In the genomic region with DNA sequence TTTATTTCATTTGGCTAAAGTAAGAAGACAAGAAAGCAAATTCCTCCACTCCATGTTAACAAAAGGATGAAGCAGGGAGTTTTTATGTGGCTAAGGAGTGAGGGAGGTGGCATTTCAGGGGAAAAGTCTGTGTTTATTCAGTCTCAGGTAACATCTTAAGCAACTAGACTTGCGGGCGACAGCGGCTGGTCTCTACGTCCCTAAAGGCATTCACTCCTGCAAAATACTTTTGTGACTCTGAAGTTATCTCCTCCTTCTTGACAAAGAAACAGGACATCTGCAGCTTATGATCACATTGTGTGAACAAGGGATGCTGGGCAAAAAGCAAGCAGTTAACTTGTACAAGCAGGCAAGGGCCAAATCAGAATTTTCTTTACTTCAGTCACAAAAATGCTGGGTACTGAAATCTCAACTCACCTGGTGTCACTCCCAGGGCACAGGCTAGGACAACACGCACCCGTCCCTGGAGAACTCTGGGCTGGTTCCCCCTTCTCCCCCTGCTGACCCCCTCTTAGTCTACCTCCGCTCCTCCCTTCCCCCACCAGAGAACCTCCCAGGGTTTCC, we compare ENCODE assay signal across 25 cellular contexts. TPM values are rescaled to one million over a fixed set of nuclear protein-coding genes. Genes with fewer than 3 reads are reported as not detected.
A peak's percentile ranks its signal among the peaks of the same experiment; 100 is the strongest.
DNase-seq lines count a peak whose midpoint lies in the region; ATAC-seq, FAIRE-seq and TF ChIP-seq lines count a peak whose summit lies in the region.
"Had no signal": no experiment of that assay in that cellular context is flagged by ENCODE, and none has a peak within 500 bp of the region (broad histone marks: within the 10 kb centered on the region; RNA-seq: fewer than 3 reads in every experiment).

No MANE protein-coding gene starts in this region.

- no peak for ATAC-seq in HG03097 (IDR thresholded peaks at IDR 0.05; ENCODE audit: low FRiP score, unreplicated experiment)
- no peak for ATAC-seq in activated T-cell treated with anti-CD3 and anti-CD28 coated beads, Interleukin-2, amount 50 U/mL, for 4 hours

- TF ChIP-seq CTCF in D721Med (IDR thresholded peaks at IDR 0.05; ENCODE audit: insufficient read depth, missing control alignments) = no peak

- H3K4me1 Mint-ChIP-seq in activated naive CD4-positive, alpha-beta T cell treated with anti-CD3 and anti-CD28 coated beads, Interleukin-2, amount 50 U/mL, for 24 hours = peaks cover 10% of the 10 kb centered on the region
- H3K4me1 Mint-ChIP-seq in activated T-cell treated with anti-CD3 and anti-CD28 coated beads, Interleukin-2, amount 50 U/mL, for 4 hours (ENCODE audit: low read depth) = peaks cover 21% of the 10 kb centered on the region

- H3K27ac Mint-ChIP-seq in activated naive CD4-positive, alpha-beta T cell treated with anti-CD3 and anti-CD28 coated beads, Interleukin-2, amount 50 U/mL, for 24 hours = peak overlapping the region; percentile 2
- H3K27ac Mint-ChIP-seq: activated CD4-positive, alpha-beta memory T cell treated with anti-CD3 and anti-CD28 coated beads for 36 hours; activated naive CD8-positive, alpha-beta T cell treated with anti-CD3 and anti-CD28 coated beads, Interleukin-2, amount 10 ng/mL, durations not matched to agents 7 days and 5 days had no signal

- no peak for DNase-seq in activated naive CD4-positive, alpha-beta T cell (lab: John Stamatoyannopoulos, UW)
- DNase-seq in RPMI8226 = peak; percentile 48
- DNase-seq in iPS DF 4.7 (ENCODE audit: extremely low read depth, low spot score) = peak; percentile 5
- no peak for DNase-seq in globus pallidus (ENCODE audit: low spot score)
- no peak for DNase-seq in activated T-cell treated with anti-CD3 and anti-CD28 coated beads, Interleukin-2, amount 50 U/mL, for 4 hours
- no peak for DNase-seq in D721Med (ENCODE audit: insufficient read length, low spot score)
- DNase-seq: activated CD4-positive, alpha-beta memory T cell treated with anti-CD3 and anti-CD28 coated beads for 36 hours; activated CD4-positive, CD25-positive, alpha-beta regulatory T cell; activated CD8-positive, alpha-beta memory T cell treated with anti-CD3 and anti-CD28 coated beads, Interleukin-2, amount 50 U/mL, for 48 hours; activated naive CD8-positive, alpha-beta T cell treated with anti-CD3 and anti-CD28 coated beads, Interleukin-2, amount 10 ng/mL, durations not matched to agents 7 days and 5 days; dermis blood vessel endothelial cell; DMS 273 treated with DMSO at 0.1 percent for 48 hours; GDM1; KG1; MV-4-11; NCI-H1694; T1000 had no signal

- no peaks in the 10 kb centered on the region for H3K9me3 Mint-ChIP-seq in activated naive CD4-positive, alpha-beta T cell treated with anti-CD3 and anti-CD28 coated beads, Interleukin-2, amount 50 U/mL, for 24 hours
- no peaks in the 10 kb centered on the region for H3K9me3 Mint-ChIP-seq in activated T-cell treated with anti-CD3 and anti-CD28 coated beads, Interleukin-2, amount 50 U/mL, for 4 hours
- H3K9me3 Mint-ChIP-seq: activated CD4-positive, alpha-beta memory T cell treated with anti-CD3 and anti-CD28 coated beads for 36 hours; activated naive CD8-positive, alpha-beta T cell treated with anti-CD3 and anti-CD28 coated beads, Interleukin-2, amount 10 ng/mL, durations not matched to agents 7 days and 5 days had no signal

- no peaks in the 10 kb centered on the region for H3K36me3 Mint-ChIP-seq in activated naive CD4-positive, alpha-beta T cell treated with anti-CD3 and anti-CD28 coated beads, Interleukin-2, amount 50 U/mL, for 24 hours
- H3K36me3 Mint-ChIP-seq in activated T-cell treated with anti-CD3 and anti-CD28 coated beads, Interleukin-2, amount 50 U/mL, for 4 hours (ENCODE audit: insufficient read depth) = no peaks in the 10 kb centered on the region
- H3K36me3 Mint-ChIP-seq: activated CD4-positive, alpha-beta memory T cell treated with anti-CD3 and anti-CD28 coated beads for 36 hours; activated naive CD8-positive, alpha-beta T cell treated with anti-CD3 and anti-CD28 coated beads, Interleukin-2, amount 10 ng/mL, durations not matched to agents 7 days and 5 days had no signal

- no peaks in the 10 kb centered on the region for H3K27me3 Mint-ChIP-seq in activated naive CD4-positive, alpha-beta T cell treated with anti-CD3 and anti-CD28 coated beads, Interleukin-2, amount 50 U/mL, for 24 hours
- H3K27me3 Mint-ChIP-seq in activated T-cell treated with anti-CD3 and anti-CD28 coated beads, Interleukin-2, amount 50 U/mL, for 4 hours (ENCODE audit: low read depth) = no peaks in the 10 kb centered on the region
- H3K27me3 Mint-ChIP-seq: activated CD4-positive, alpha-beta memory T cell treated with anti-CD3 and anti-CD28 coated beads for 36 hours had no signal

- no peak overlapping the region for H3K4me3 Mint-ChIP-seq in activated naive CD4-positive, alpha-beta T cell treated with anti-CD3 and anti-CD28 coated beads, Interleukin-2, amount 50 U/mL, for 24 hours
- no peak overlapping the region for H3K4me3 Mint-ChIP-seq in activated T-cell treated with anti-CD3 and anti-CD28 coated beads, Interleukin-2, amount 50 U/mL, for 4 hours
- H3K4me3 Mint-ChIP-seq: activated CD4-positive, alpha-beta memory T cell treated with anti-CD3 and anti-CD28 coated beads for 36 hours; activated naive CD8-positive, alpha-beta T cell treated with anti-CD3 and anti-CD28 coated beads, Interleukin-2, amount 10 ng/mL, durations not matched to agents 7 days and 5 days had no signal

- no peak for FAIRE-seq in D721Med (lab: Jason Lieb, UNC)
- FAIRE-seq: astrocyte, endothelial cell of umbilical vein, urothelium cell line had no signal

RNA-seq across cellular contexts. Expression of gene IGLL5, which starts 38.3 kb away (rescaled TPM):
- total RNA-seq in activated T-cell treated with anti-CD3 and anti-CD28 coated beads, Interleukin-2, amount 50 U/mL, for 4 hours = under 1 TPM in 1 of 3 donors, not detected in 2; 0.79 TPM
- total RNA-seq: A673; activated CD4-positive, alpha-beta memory T cell treated with anti-CD3 and anti-CD28 coated beads for 36 hours; activated naive CD8-positive, alpha-beta T cell treated with anti-CD3 and anti-CD28 coated beads, Interleukin-2, amount 10 ng/mL, durations not matched to agents 7 days and 5 days; astrocyte; dermis blood vessel endothelial cell; endothelial cell of umbilical vein; glomerular endothelial cell; lung microvascular endothelial cell had no signal

Comparison
In these comparisons a context has a peak if more than half of its experiments do, and no peak if none do; other contexts are left out.
1. DNase-seq: peak in RPMI8226 (single experiment) and iPS DF 4.7 (single experiment); none in activated naive CD4-positive, alpha-beta T cell (0 of 4), globus pallidus (single experiment), activated T-cell treated with anti-CD3 and anti-CD28 coated beads, Interleukin-2, amount 50 U/mL, for 4 hours (single experiment) and D721Med (single experiment).